ENCODE assay signal across 21 cellular contexts in genomic region chr1:57278558-57278957, GRCh38.
DNase-seq lines count a peak whose midpoint lies in the region; ATAC-seq, FAIRE-seq and TF ChIP-seq lines count a peak whose summit lies in the region.
"Had no signal": no experiment of that assay in that cellular context is flagged by ENCODE, and none has a peak within 500 bp of the region (broad histone marks: within the 10 kb centered on the region; RNA-seq: fewer than 3 reads in every experiment).

No MANE protein-coding gene starts in this region.

- no peak overlapping the region for H3K56ac ChIP-seq in IMR-90 (ENCODE audit: extremely low read depth, insufficient read depth, low read length)

- no peak for FAIRE-seq in HepG2 (lab: Jason Lieb, UNC)
- FAIRE-seq: D721Med, GM12878, GM18507 had no signal

- H3K27me3 Mint-ChIP-seq in osteocyte (ENCODE audit: unreplicated experiment) (peaks cover 20% of the 10 kb centered on the region), CD14-positive monocyte (ENCODE audit: low read depth in 3 of 3) (peaks cover 0 to 1% (median 0%) of the 10 kb centered on the region in 3 donors)

- no peak overlapping the region for H4K8ac ChIP-seq in IMR-90 (ENCODE audit: low read depth in 2 of 2, low read length in 2 of 2)

- no peak overlapping the region for H2AK9ac ChIP-seq in IMR-90 (replicated peaks; ENCODE audit: low read depth, low read length, poor library complexity)

- H3K4me1 ChIP-seq in IMR-90 (ENCODE audit: control insufficient read depth, insufficient read depth, low read length): no peaks in the 10 kb centered on the region; the same call in 1 of the 2 replicates
- H3K4me1 ChIP-seq in esophagus muscularis mucosa: no peaks in the 10 kb centered on the region
- peaks cover 54% of the 10 kb centered on the region for H3K4me1 ChIP-seq in HepG2 (ENCODE audit: insufficient read depth, low read length)
- no peaks in the 10 kb centered on the region for H3K4me1 ChIP-seq in effector memory CD4-positive, alpha-beta T cell (ENCODE audit: control insufficient read depth, insufficient read depth, low read length, poor library complexity, severe bottlenecking)

- no peak overlapping the region for H4K91ac ChIP-seq in IMR-90 (ENCODE audit: insufficient read depth, low read depth, low read length)

- no peak for TF ChIP-seq CTCF in IMR-90 (conservative IDR thresholded peaks at IDR 0.05; ENCODE audit: low read depth, low read length)
- no peak for TF ChIP-seq CTCF in esophagus muscularis mucosa (IDR thresholded peaks at IDR 0.05)
- TF ChIP-seq CTCF in HepG2 (CRISPR knock-in tag; IDR thresholded peaks at IDR 0.05): no peak
- TF ChIP-seq CTCF in osteocyte (IDR thresholded peaks at IDR 0.05): no peak
- no peak for TF ChIP-seq CTCF in CD14-positive monocyte (IDR thresholded peaks at IDR 0.05)

- no peak overlapping the region for H4K5ac ChIP-seq in IMR-90 (ENCODE audit: low read depth, low read length)

- no peak overlapping the region for H3K4me2 ChIP-seq in IMR-90 (ENCODE audit: low read depth, low read length)
- H3K4me2 ChIP-seq in HepG2 (ENCODE audit: low read depth, low read length): no peak overlapping the region

- no peaks in the 10 kb centered on the region for H3K36me3 ChIP-seq in IMR-90 (ENCODE audit: control insufficient read depth, insufficient read depth, low read length)
- H3K36me3 ChIP-seq in esophagus muscularis mucosa: no peaks in the 10 kb centered on the region
- H3K36me3 ChIP-seq in HepG2 (replicated peaks in 1 of 2; ENCODE audit: control insufficient read depth in 1 of 2, insufficient read depth in 2 of 2, low read length in 2 of 2): no peaks in the 10 kb centered on the region
- no peaks in the 10 kb centered on the region for H3K36me3 ChIP-seq in effector memory CD4-positive, alpha-beta T cell (ENCODE audit: control insufficient read depth, insufficient read depth, low read length)

- no peak overlapping the region for H3K23ac ChIP-seq in IMR-90 (ENCODE audit: low read depth, low read length)

- ATAC-seq in IMR-90 (ENCODE audit: low read depth): no peak
- ATAC-seq in HepG2: no peak
- no peak for ATAC-seq in HG02763 (IDR thresholded peaks at IDR 0.05; ENCODE audit: unreplicated experiment)
- ATAC-seq: CD8-positive, alpha-beta T cell; GM12878; HCT116 had no signal

- no peaks in the 10 kb centered on the region for H3K9me1 ChIP-seq in IMR-90 (ENCODE audit: insufficient read depth, low read length)

- H3K4me3 Mint-ChIP-seq in osteocyte (ENCODE audit: unreplicated experiment) (no peak overlapping the region), CD14-positive monocyte (no peak overlapping the region)
- H3K4me3 Mint-ChIP-seq: CD4-positive, CD25-positive, alpha-beta regulatory T cell; CD8-positive, alpha-beta T cell; H9 had no signal

- H2BK5ac ChIP-seq in IMR-90 (ENCODE audit: low read depth, low read length, poor library complexity, severe bottlenecking): no peak overlapping the region

- no peak overlapping the region for H3K4ac ChIP-seq in IMR-90 (ENCODE audit: low read depth, low read length)

- intact Hi-C loops in IMR-90 (cut with micrococcal nuclease): no loop called here
- intact Hi-C loops in esophagus muscularis mucosa (cut with DNase I): no loop called here
- intact Hi-C loops in HepG2 (cut with micrococcal nuclease; ENCODE audit: unreplicated experiment): no loop called here
- intact Hi-C loops in CD14-positive monocyte (cut with micrococcal nuclease): no loop called here

- BruUV-seq in IMR-90 (replicated peaks; lab: Mats Ljungman, UMichigan) (no TSS peak), HepG2 (replicated peaks; lab: Mats Ljungman, UMichigan) (no TSS peak)

- DNase-seq in IMR-90: no peak
- peak; percentile 47 for DNase-seq in esophagus muscularis mucosa (ENCODE audit: extremely low spot score)
- peak; percentile 41 for DNase-seq in HepG2 (ENCODE audit: low spot score)
- peak; percentile 30 for DNase-seq in osteocyte (ENCODE audit: extremely low spot score, unreplicated experiment)
- no peak for DNase-seq in 8988T
- no peak for DNase-seq in effector memory CD4-positive, alpha-beta T cell
- DNase-seq in CD14-positive monocyte (ENCODE audit: low spot score): no peak
- DNase-seq: C1 segment of cervical spinal cord; CD4-positive, CD25-positive, alpha-beta regulatory T cell; CD8-positive, alpha-beta T cell; DMS 273 treated with DMSO at 0.1 percent for 48 hours; DMS79; EL; GDM1; GM23248; H9 had no signal

- POLR2A ChIA-PET in IMR-90 (lab: Charles Lee; ENCODE audit: unreplicated experiment): no interaction called here
- POLR2A ChIA-PET in HepG2 (lab: Yijun Ruan, JAX): interaction anchor here (0.7 to 1.0 kb wide), 2 partner anchors 186 to 313 kb away, joined by 3 read pairs; partner anchors contain the start of gene C8B

- H3K4me3 ChIP-seq in IMR-90 (ENCODE audit: insufficient read depth, low read depth, low read length) (no peak overlapping the region), esophagus muscularis mucosa (no peak overlapping the region), HepG2 (replicated peaks in 1 of 3; ENCODE audit: insufficient read depth in 1 of 3, low read depth in 2 of 3, low read length in 3 of 3) (no peak overlapping the region)
- H3K4me3 ChIP-seq in effector memory CD4-positive, alpha-beta T cell (ENCODE audit: insufficient read depth, low read depth, low read length, poor library complexity, severe bottlenecking): no peak overlapping the region
- H3K4me3 ChIP-seq: GM12878, GM23248 had no signal

- no peaks in the 10 kb centered on the region for H3K79me2 ChIP-seq in HepG2 (ENCODE audit: insufficient read depth, low read length)

- no peak overlapping the region for H2AK5ac ChIP-seq in IMR-90 (ENCODE audit: low read depth, low read length)

- no CpG with 5 or more reads among the region's 3 CpGs for WGBS in IMR-90 (ENCODE audit: extremely low coverage in 2 of 2, insufficient read length in 1 of 2), 2 experiments
- 89% methylated on average over 3 of the region's 3 CpGs for WGBS in esophagus muscularis mucosa
- WGBS in HepG2 (ENCODE audit: low lambda C conversion rate): 41% methylated on average over 3 of the region's 3 CpGs

- H3K79me1 ChIP-seq in IMR-90 (ENCODE audit: low read depth in 1 of 2, low read length in 2 of 2): no peaks in the 10 kb centered on the region

- CTCF ChIA-PET in IMR-90 (lab: Yijun Ruan, JAX): interaction anchor here (1.8 kb wide), 1 partner anchor 10 kb away, joined by 5 read pairs; no protein-coding TSS in a partner anchor
- CTCF ChIA-PET in HepG2 (lab: Yijun Ruan, JAX; ENCODE audit: low intra/inter-chr PET ratio, low total read pairs): no interaction called here

- TF ChIP-seq POLR2A in IMR-90 (IDR thresholded peaks at IDR 0.05; ENCODE audit: low read depth, low read length) (no peak), esophagus muscularis mucosa (IDR thresholded peaks at IDR 0.05; ENCODE audit: low read depth) (no peak), HepG2 (IDR thresholded peaks at IDR 0.05; ENCODE audit: insufficient read depth in 1 of 2, low read depth in 2 of 2, low read length in 2 of 2) (no peak)

- H3K27me3 ChIP-seq in IMR-90 (ENCODE audit: control insufficient read depth, insufficient read depth, low read length): no peaks in the 10 kb centered on the region
- H3K27me3 ChIP-seq in esophagus muscularis mucosa: no peaks in the 10 kb centered on the region
- H3K27me3 ChIP-seq in HepG2 (ENCODE audit: control insufficient read depth in 1 of 2, insufficient read depth in 2 of 2, low read length in 2 of 2): no peaks in the 10 kb centered on the region
- no peaks in the 10 kb centered on the region for H3K27me3 ChIP-seq in effector memory CD4-positive, alpha-beta T cell (replicated peaks; ENCODE audit: control insufficient read depth, insufficient read depth, low read length, poor library complexity, severe bottlenecking)

- H3K9me3 Mint-ChIP-seq in osteocyte (ENCODE audit: unreplicated experiment) (no peaks in the 10 kb centered on the region), CD14-positive monocyte (peaks cover 0 to 4% (median 0%) of the 10 kb centered on the region in 7 donors)
- H3K9me3 Mint-ChIP-seq: CD4-positive, CD25-positive, alpha-beta regulatory T cell; CD8-positive, alpha-beta T cell; H9 had no signal

- no peaks in the 10 kb centered on the region for H3K9me3 ChIP-seq in IMR-90 (ENCODE audit: control insufficient read depth, insufficient read depth, low read length)
- no peaks in the 10 kb centered on the region for H3K9me3 ChIP-seq in esophagus muscularis mucosa
- H3K9me3 ChIP-seq in HepG2 (ENCODE audit: low read length): no peaks in the 10 kb centered on the region
- no peaks in the 10 kb centered on the region for H3K9me3 ChIP-seq in effector memory CD4-positive, alpha-beta T cell (ENCODE audit: control insufficient read depth, low read length)

- dilution Hi-C loops in IMR-90 (cut with HindIII; ENCODE audit: low sequenced_read_pairs, unreplicated experiment): no loop called here

- H3K27ac ChIP-seq in IMR-90 (ENCODE audit: insufficient read depth, low read length) (no peak overlapping the region), esophagus muscularis mucosa (replicated peaks in 1 of 4) (no peak overlapping the region), HepG2 (ENCODE audit: extremely low read length, insufficient read depth, low read length) (no peak overlapping the region)
- no peak overlapping the region for H3K27ac ChIP-seq in effector memory CD4-positive, alpha-beta T cell (ENCODE audit: insufficient read depth, low read length, poor library complexity, severe bottlenecking)
- H3K27ac ChIP-seq: GM23248 had no signal

- H3K36me3 Mint-ChIP-seq in osteocyte (ENCODE audit: unreplicated experiment) (no peaks in the 10 kb centered on the region), CD14-positive monocyte (no peaks in the 10 kb centered on the region)
- H3K36me3 Mint-ChIP-seq: CD4-positive, CD25-positive, alpha-beta regulatory T cell; CD8-positive, alpha-beta T cell had no signal

- H4K20me1 ChIP-seq in IMR-90 (ENCODE audit: insufficient read depth, low read length): no peaks in the 10 kb centered on the region
- H4K20me1 ChIP-seq in HepG2 (ENCODE audit: insufficient read depth, low read length): no peaks in the 10 kb centered on the region

- H3K9ac ChIP-seq in IMR-90 (ENCODE audit: low read depth, low read length) (no peak overlapping the region), HepG2 (ENCODE audit: insufficient read depth, low read depth, low read length) (no peak overlapping the region)
- H3K9ac ChIP-seq: GM23248 had no signal

- H3K14ac ChIP-seq in IMR-90 (replicated peaks; ENCODE audit: low read depth, low read length): no peak overlapping the region

- no peak for TF ChIP-seq RAD21 in IMR-90 (IDR thresholded peaks at IDR 0.05; ENCODE audit: low read length)
- no peak for TF ChIP-seq RAD21 in HepG2 (CRISPR knock-in tag; IDR thresholded peaks at IDR 0.05)

- H3K27ac Mint-ChIP-seq in osteocyte (ENCODE audit: unreplicated experiment): no peak overlapping the region
- no peak overlapping the region for H3K27ac Mint-ChIP-seq in CD14-positive monocyte
- H3K27ac Mint-ChIP-seq: CD4-positive, CD25-positive, alpha-beta regulatory T cell; CD8-positive, alpha-beta T cell; H9 had no signal

- TF ChIP-seq EP300 in esophagus muscularis mucosa (IDR thresholded peaks at IDR 0.05) (no peak), HepG2 (IDR thresholded peaks at IDR 0.05; ENCODE audit: low read depth in 2 of 2, low read length in 2 of 2) (peak in 1 of 2 experiments; percentile 67; a peak in 2 of 4 replicates), HepG2 (CRISPR knock-in tag; IDR thresholded peaks at IDR 0.05; ENCODE audit: borderline replicate concordance) (no peak)

- H2AFZ ChIP-seq in IMR-90 (replicated peaks; ENCODE audit: low read length, poor library complexity) (no peak overlapping the region), HepG2 (ENCODE audit: low read length) (no peak overlapping the region)
- H2AFZ ChIP-seq: GM23248 had no signal

- no peak overlapping the region for H2BK20ac ChIP-seq in IMR-90 (ENCODE audit: low read depth, low read length)

- in situ Hi-C loops in IMR-90 (cut with MboI; ENCODE audit: low sequenced_read_pairs) (no loop called here), HepG2 (cut with HindIII; ENCODE audit: extremely low pct_ligation_motif_present, low pct_unique_long_range_greater_than_20kb) (loop anchor here (25.0 kb wide), 1 partner anchor 441 kb away; no protein-coding TSS in a partner anchor)

- no peak overlapping the region for H2BK15ac ChIP-seq in IMR-90 (ENCODE audit: low read depth, low read length)

- H3K4me1 Mint-ChIP-seq in osteocyte (ENCODE audit: unreplicated experiment) (no peaks in the 10 kb centered on the region), CD14-positive monocyte (no peaks in the 10 kb centered on the region)
- H3K4me1 Mint-ChIP-seq: CD4-positive, CD25-positive, alpha-beta regulatory T cell had no signal

- no peak overlapping the region for H2BK120ac ChIP-seq in IMR-90 (ENCODE audit: low read depth, low read length)

- H3K18ac ChIP-seq in IMR-90 (ENCODE audit: low read depth, low read length): no peak overlapping the region

Comparison
In these comparisons a context has a peak if more than half of its experiments do, and no peak if none do; other contexts are left out.
1. DNase-seq: peak in esophagus muscularis mucosa (single experiment), HepG2 (single experiment) and osteocyte (single experiment); none in IMR-90 (single experiment), 8988T (single experiment), effector memory CD4-positive, alpha-beta T cell (0 of 3) and CD14-positive monocyte (single experiment).